10 cellular contexts compared by ENCODE assay signal in genomic region chr16:28182183-28182582, GRCh38. TPM values are rescaled to one million over a fixed set of nuclear protein-coding genes. Genes with fewer than 3 reads are reported as not detected.
A peak's percentile ranks its signal among the peaks of the same experiment; 100 is the strongest.
DNase-seq lines count a peak whose midpoint lies in the region; ATAC-seq and TF ChIP-seq lines count a peak whose summit lies in the region.
"Had no signal": no experiment of that assay in that cellular context is flagged by ENCODE, and none has a peak within 500 bp of the region (broad histone marks: within the 10 kb centered on the region; RNA-seq: fewer than 3 reads in every experiment).

No MANE protein-coding gene starts in this region.

- DNase-seq in EH (ENCODE audit: low read depth) (peak; percentile 52), dorsolateral prefrontal cortex (peak in 1 of 10 donors; percentile 30), ecto neural progenitor cell (ENCODE audit: low spot score) (no peak), glutamatergic neuron (no peak)
- DNase-seq in activated CD4-positive, alpha-beta T cell treated with anti-CD3 and anti-CD28 coated beads for 36 hours = peak; percentile 84
- peak; percentile 71 for DNase-seq in stimulated activated CD4-positive, alpha-beta T cell treated with anti-CD3 and anti-CD28 coated beads, Interleukin-15, amount 100 ng/mL, for 24 hours
- DNase-seq: esophagus squamous epithelium had no signal

- H3K27me3 ChIP-seq in dorsolateral prefrontal cortex = no peaks in the 10 kb centered on the region
- H3K27me3 ChIP-seq: esophagus squamous epithelium had no signal

- peak overlapping the region; percentile 98 for H3K27ac Mint-ChIP-seq in activated CD4-positive, alpha-beta T cell treated with anti-CD3 and anti-CD28 coated beads for 36 hours
- H3K27ac Mint-ChIP-seq in glutamatergic neuron (ENCODE audit: unreplicated experiment) = no peak overlapping the region

- peaks cover 81% of the 10 kb centered on the region for H3K36me3 Mint-ChIP-seq in activated CD4-positive, alpha-beta T cell treated with anti-CD3 and anti-CD28 coated beads for 36 hours (ENCODE audit: low read depth)
- peaks cover 9% of the 10 kb centered on the region for H3K36me3 Mint-ChIP-seq in glutamatergic neuron (ENCODE audit: unreplicated experiment)

- ATAC-seq in activated CD4-positive, alpha-beta T cell treated with anti-CD3 and anti-CD28 coated beads for 36 hours = peak; percentile 94
- ATAC-seq in GM19351 (IDR thresholded peaks at IDR 0.05; ENCODE audit: unreplicated experiment) = no peak
- ATAC-seq in HG03135 (IDR thresholded peaks at IDR 0.05; ENCODE audit: unreplicated experiment) = no peak

- CTCF ChIA-PET in activated CD4-positive, alpha-beta T cell treated with anti-CD3 and anti-CD28 coated beads for 36 hours (lab: Charles Lee) = interaction anchor here (0.7 to 4.6 kb wide), 5 partner anchors 11 to 41 kb away, joined by 3 to 30 read pairs (median 3); no protein-coding TSS in a partner anchor

- peak overlapping the region; percentile 64 for H3K4me3 Mint-ChIP-seq in activated CD4-positive, alpha-beta T cell treated with anti-CD3 and anti-CD28 coated beads for 36 hours
- H3K4me3 Mint-ChIP-seq in glutamatergic neuron (ENCODE audit: unreplicated experiment) = no peak overlapping the region

- H3K27ac ChIP-seq in dorsolateral prefrontal cortex = peak overlapping the region in 38 of 59 donors; percentile 3 to 84 (median 48)
- H3K27ac ChIP-seq: esophagus squamous epithelium had no signal

- no peak overlapping the region for H3K4me3 ChIP-seq in dorsolateral prefrontal cortex
- H3K4me3 ChIP-seq: esophagus squamous epithelium, SK-N-MC had no signal

- intact Hi-C loops in activated CD4-positive, alpha-beta T cell treated with anti-CD3 and anti-CD28 coated beads for 36 hours (cut with DNase I, micrococcal nuclease) = loop anchor here (1.0 to 10.0 kb wide), 4 partner anchors 15 to 947 kb away; no protein-coding TSS in a partner anchor
- intact Hi-C loops in dorsolateral prefrontal cortex (cut with DNase I) = no loop called here

- POLR2A ChIA-PET in activated CD4-positive, alpha-beta T cell treated with anti-CD3 and anti-CD28 coated beads for 36 hours (lab: Charles Lee) = interaction anchor here (1.8 kb wide), 1 partner anchor 12 kb away, joined by 5 read pairs; no protein-coding TSS in a partner anchor

- no peaks in the 10 kb centered on the region for H3K9me3 Mint-ChIP-seq in activated CD4-positive, alpha-beta T cell treated with anti-CD3 and anti-CD28 coated beads for 36 hours (ENCODE audit: low read depth)
- no peaks in the 10 kb centered on the region for H3K9me3 Mint-ChIP-seq in glutamatergic neuron (ENCODE audit: unreplicated experiment)

- TF ChIP-seq CTCF in dorsolateral prefrontal cortex (IDR thresholded peaks at IDR 0.05 in 54 of 56, conservative IDR thresholded peaks at IDR 0.05 in 2 of 56; ENCODE audit: low read depth in 1 of 56, partially characterized antibody in 56 of 56) (no peak), glutamatergic neuron (IDR thresholded peaks at IDR 0.05; ENCODE audit: partially characterized antibody, unreplicated experiment) (no peak)

- H3K4me1 Mint-ChIP-seq in activated CD4-positive, alpha-beta T cell treated with anti-CD3 and anti-CD28 coated beads for 36 hours = peaks cover 81% of the 10 kb centered on the region
- H3K4me1 Mint-ChIP-seq in glutamatergic neuron (ENCODE audit: low read depth, unreplicated experiment) = peaks cover 20% of the 10 kb centered on the region

- no peaks in the 10 kb centered on the region for H3K27me3 Mint-ChIP-seq in activated CD4-positive, alpha-beta T cell treated with anti-CD3 and anti-CD28 coated beads for 36 hours
- no peaks in the 10 kb centered on the region for H3K27me3 Mint-ChIP-seq in glutamatergic neuron (ENCODE audit: unreplicated experiment)

RNA-seq across cellular contexts. Expression of gene XPO6, which starts 29.6 kb away (rescaled TPM):
- 100 to 1,000 TPM; 241 to 368 TPM for total RNA-seq in activated CD4-positive, alpha-beta T cell treated with anti-CD3 and anti-CD28 coated beads for 36 hours
- total RNA-seq in dorsolateral prefrontal cortex (100 to 1,000 TPM; 111 to 213 (median 156) TPM), glutamatergic neuron (ENCODE audit: unreplicated experiment) (232 TPM)

Comparison
In these comparisons a context has a peak if more than half of its experiments do, and no peak if none do; other contexts are left out.
1. DNase-seq: peak in EH (single experiment), activated CD4-positive, alpha-beta T cell treated with anti-CD3 and anti-CD28 coated beads for 36 hours (single experiment) and stimulated activated CD4-positive, alpha-beta T cell treated with anti-CD3 and anti-CD28 coated beads, Interleukin-15, amount 100 ng/mL, for 24 hours (single experiment); none in ecto neural progenitor cell (single experiment) and glutamatergic neuron (single experiment).
2. intact Hi-C loops: an anchor here in activated CD4-positive, alpha-beta T cell treated with anti-CD3 and anti-CD28 coated beads for 36 hours (1.0 to 10.0 kb wide); none called in dorsolateral prefrontal cortex.